24 cellular contexts compared by ENCODE assay signal in genomic region chr3:150357923-150358322, GRCh38.
"Had no signal": no experiment of that assay in that cellular context is flagged by ENCODE, and none has a peak within 500 bp of the region (broad histone marks: within the 10 kb centered on the region; RNA-seq: fewer than 3 reads in every experiment).

No MANE protein-coding gene starts in this region.

- ATAC-seq: activated T-helper 17 cell treated with anti-CD3 and anti-CD28 coated beads, Interleukin-2, amount 50 U/mL, for 72 hours; T-cell had no signal

- H3K4me1 ChIP-seq: breast epithelium had no signal

- H3K4me1 Mint-ChIP-seq: activated CD4-positive, alpha-beta T cell treated with anti-CD3 and anti-CD28 coated beads, Interleukin-2, amount 10 ng/mL, durations not matched to agents 7 days and 5 days; activated T-helper 17 cell treated with anti-CD3 and anti-CD28 coated beads, Interleukin-2, amount 50 U/mL, for 72 hours; T-cell had no signal

- H3K4me3 ChIP-seq: breast epithelium had no signal

- H3K9me3 Mint-ChIP-seq: activated CD4-positive, alpha-beta memory T cell treated with anti-CD3 and anti-CD28 coated beads for 36 hours; activated CD4-positive, alpha-beta T cell treated with anti-CD3 and anti-CD28 coated beads, Interleukin-2, amount 10 ng/mL, durations not matched to agents 7 days and 5 days; activated naive CD4-positive, alpha-beta T cell treated with anti-CD3 and anti-CD28 coated beads for 36 hours; activated T-helper 17 cell treated with anti-CD3 and anti-CD28 coated beads, Interleukin-2, amount 50 U/mL, for 72 hours; T-cell had no signal

- H3K27me3 Mint-ChIP-seq: activated CD4-positive, alpha-beta memory T cell treated with anti-CD3 and anti-CD28 coated beads for 36 hours; activated naive CD8-positive, alpha-beta T cell; activated T-helper 17 cell treated with anti-CD3 and anti-CD28 coated beads, Interleukin-2, amount 50 U/mL, for 72 hours had no signal

- H3K9ac ChIP-seq: KMS-11 had no signal

- H3K36me3 ChIP-seq: breast epithelium had no signal

- DNase-seq: activated CD4-positive, alpha-beta memory T cell treated with anti-CD3 and anti-CD28 coated beads for 36 hours; activated CD4-positive, alpha-beta T cell treated with anti-CD3 and anti-CD28 coated beads, Interleukin-2, amount 10 ng/mL, durations not matched to agents 7 days and 5 days; activated CD4-positive, CD25-positive, alpha-beta regulatory T cell; activated CD8-positive, alpha-beta memory T cell treated with anti-CD3 and anti-CD28 coated beads for 24 hours; activated gamma-delta T cell; activated naive CD4-positive, alpha-beta T cell treated with anti-CD3 and anti-CD28 coated beads for 36 hours; activated T-cell treated with anti-CD3 and anti-CD28 coated beads for 4 hours; activated T-cell treated with anti-CD3 and anti-CD28 coated beads, Interleukin-2, amount 50 U/mL, for 48 hours; MV-4-11; NCI-H1092 treated with DMSO at 0.1 percent for 48 hours; NCI-H1417 treated with DMSO at 0.1 percent for 48 hours; NCI-H1694 treated with DMSO at 0.1 percent for 48 hours; NCI-H2029 treated with DMSO at 0.1 percent for 48 hours; NCI-H345; NCI-H510A; NCI-H69; SHP77 treated with DMSO at 0.1 percent for 48 hours; T-cell; T-helper 2 cell had no signal

- H3K9me3 ChIP-seq: breast epithelium had no signal

- H3K27me3 ChIP-seq: breast epithelium had no signal

- H3K4me2 ChIP-seq: KMS-11 had no signal

- H3K4me3 Mint-ChIP-seq: activated CD4-positive, alpha-beta memory T cell treated with anti-CD3 and anti-CD28 coated beads for 36 hours; activated CD4-positive, alpha-beta T cell treated with anti-CD3 and anti-CD28 coated beads, Interleukin-2, amount 10 ng/mL, durations not matched to agents 7 days and 5 days; activated naive CD4-positive, alpha-beta T cell treated with anti-CD3 and anti-CD28 coated beads for 36 hours; activated naive CD8-positive, alpha-beta T cell; activated T-helper 17 cell treated with anti-CD3 and anti-CD28 coated beads, Interleukin-2, amount 50 U/mL, for 72 hours; T-cell had no signal

- H3K27ac ChIP-seq: breast epithelium, KMS-11, VCaP had no signal

- H3K27ac Mint-ChIP-seq: activated CD4-positive, alpha-beta memory T cell treated with anti-CD3 and anti-CD28 coated beads for 36 hours; activated CD4-positive, alpha-beta T cell treated with anti-CD3 and anti-CD28 coated beads, Interleukin-2, amount 10 ng/mL, durations not matched to agents 7 days and 5 days; activated naive CD4-positive, alpha-beta T cell treated with anti-CD3 and anti-CD28 coated beads for 36 hours; activated naive CD8-positive, alpha-beta T cell; activated T-helper 17 cell treated with anti-CD3 and anti-CD28 coated beads, Interleukin-2, amount 50 U/mL, for 72 hours; T-cell had no signal

- H3K36me3 Mint-ChIP-seq: activated CD4-positive, alpha-beta memory T cell treated with anti-CD3 and anti-CD28 coated beads for 36 hours; activated naive CD8-positive, alpha-beta T cell; T-cell had no signal
